20 cellular contexts compared by ENCODE assay signal in genomic region chr7:27836525-27836924, GRCh38.
"Had no signal": no experiment of that assay in that cellular context is flagged by ENCODE, and none has a peak within 500 bp of the region (broad histone marks: within the 10 kb centered on the region; RNA-seq: fewer than 3 reads in every experiment).

No MANE protein-coding gene starts in this region.

- H3K27me3 ChIP-seq: brain microvascular endothelial cell, heart left ventricle, spleen, stomach had no signal

- H3K4me3 Mint-ChIP-seq: activated CD4-positive, alpha-beta memory T cell treated with anti-CD3 and anti-CD28 coated beads, Interleukin-2, amount 10 ng/mL, durations not matched to agents 7 days and 5 days; activated CD4-positive, alpha-beta T cell treated with anti-CD3 and anti-CD28 coated beads for 36 hours; activated naive CD8-positive, alpha-beta T cell treated with anti-CD3 and anti-CD28 coated beads for 36 hours; activated T-cell treated with anti-CD3 and anti-CD28 coated beads, Interleukin-2, amount 50 U/mL, for 24 hours; nephron; T-helper 1 cell treated with Interleukin-12 subunit alpha and Interleukin-12 subunit beta and Interleukin-4 antibody, amounts not matched to agents 30 μg/mL and 1 μg/mL, for 36 hours had no signal

- H3K36me3 ChIP-seq: WERI-Rb-1 had no signal

- H3K4me1 Mint-ChIP-seq: nephron had no signal

- H3K9me3 ChIP-seq: heart left ventricle, spleen, stomach had no signal

- H3K4me3 ChIP-seq: heart left ventricle, lung, SK-N-MC, spleen, stomach had no signal

- DNase-seq: activated CD4-positive, alpha-beta memory T cell treated with anti-CD3 and anti-CD28 coated beads, Interleukin-2, amount 10 ng/mL, durations not matched to agents 7 days and 5 days; activated CD4-positive, alpha-beta T cell treated with anti-CD3 and anti-CD28 coated beads for 36 hours; activated effector memory CD4-positive, alpha-beta T cell treated with anti-CD3 and anti-CD28 coated beads, Interleukin-2, amount 50 U/mL, for 16 hours; activated naive CD8-positive, alpha-beta T cell treated with anti-CD3 and anti-CD28 coated beads for 36 hours; activated T-cell treated with anti-CD3 and anti-CD28 coated beads, Interleukin-2, amount 50 U/mL, for 24 hours; anterior cingulate cortex; brain microvascular endothelial cell; cortex of kidney; effector CD8-positive, alpha-beta T cell; foreskin melanocyte; heart left ventricle; occipital lobe; spleen; stomach; WERI-Rb-1 had no signal

- H3K27ac ChIP-seq: brain microvascular endothelial cell, SK-N-MC, spleen, stomach, WERI-Rb-1 had no signal

- H3K27me3 Mint-ChIP-seq: activated CD4-positive, alpha-beta memory T cell treated with anti-CD3 and anti-CD28 coated beads, Interleukin-2, amount 10 ng/mL, durations not matched to agents 7 days and 5 days; activated CD4-positive, alpha-beta T cell treated with anti-CD3 and anti-CD28 coated beads for 36 hours; activated naive CD8-positive, alpha-beta T cell treated with anti-CD3 and anti-CD28 coated beads for 36 hours; activated T-cell treated with anti-CD3 and anti-CD28 coated beads, Interleukin-2, amount 50 U/mL, for 24 hours had no signal

- ATAC-seq: activated CD4-positive, alpha-beta T cell treated with anti-CD3 and anti-CD28 coated beads for 36 hours; heart left ventricle; sciatic nerve had no signal

- H3K27ac Mint-ChIP-seq: activated CD4-positive, alpha-beta memory T cell treated with anti-CD3 and anti-CD28 coated beads, Interleukin-2, amount 10 ng/mL, durations not matched to agents 7 days and 5 days; activated CD4-positive, alpha-beta T cell treated with anti-CD3 and anti-CD28 coated beads for 36 hours; activated naive CD8-positive, alpha-beta T cell treated with anti-CD3 and anti-CD28 coated beads for 36 hours; activated T-cell treated with anti-CD3 and anti-CD28 coated beads, Interleukin-2, amount 50 U/mL, for 24 hours; nephron; T-helper 1 cell treated with Interleukin-12 subunit alpha and Interleukin-12 subunit beta and Interleukin-4 antibody, amounts not matched to agents 30 μg/mL and 1 μg/mL, for 36 hours had no signal

- H3K9me3 Mint-ChIP-seq: activated CD4-positive, alpha-beta memory T cell treated with anti-CD3 and anti-CD28 coated beads, Interleukin-2, amount 10 ng/mL, durations not matched to agents 7 days and 5 days; activated naive CD8-positive, alpha-beta T cell treated with anti-CD3 and anti-CD28 coated beads for 36 hours; activated T-cell treated with anti-CD3 and anti-CD28 coated beads, Interleukin-2, amount 50 U/mL, for 24 hours; nephron; T-helper 1 cell treated with Interleukin-12 subunit alpha and Interleukin-12 subunit beta and Interleukin-4 antibody, amounts not matched to agents 30 μg/mL and 1 μg/mL, for 36 hours had no signal
